20 cellular contexts compared by ENCODE assay signal in genomic region chr18:39602112-39602511, GRCh38.
DNase-seq lines count a peak whose midpoint lies in the region; ATAC-seq and TF ChIP-seq lines count a peak whose summit lies in the region.
"Had no signal": no experiment of that assay in that cellular context is flagged by ENCODE, and none has a peak within 500 bp of the region (broad histone marks: within the 10 kb centered on the region; RNA-seq: fewer than 3 reads in every experiment).

No MANE protein-coding gene starts in this region.

- H3K9me3 ChIP-seq in H9 (ENCODE audit: control insufficient read depth, low read depth, low read length) = no peaks in the 10 kb centered on the region
- no peaks in the 10 kb centered on the region for H3K9me3 ChIP-seq in CD4-positive, alpha-beta T cell (ENCODE audit: control insufficient read depth, low read length)
- H3K9me3 ChIP-seq: A549 had no signal

- no peaks in the 10 kb centered on the region for H3K23me2 ChIP-seq in H9 (ENCODE audit: insufficient read length, low read depth, low read length, poor library complexity, severe bottlenecking)

- CTCF ChIA-PET in CD4-positive, alpha-beta T cell (lab: Charles Lee) = no interaction called here

- no peak overlapping the region for H2BK20ac ChIP-seq in H9 (ENCODE audit: low read depth, low read length, poor library complexity, severe bottlenecking)

- no peak overlapping the region for H3K4me3 Mint-ChIP-seq in H9
- no peak overlapping the region for H3K4me3 Mint-ChIP-seq in CD4-positive, alpha-beta T cell
- H3K4me3 Mint-ChIP-seq: CD4-positive, alpha-beta memory T cell had no signal

- no peaks in the 10 kb centered on the region for H3K79me1 ChIP-seq in H9 (ENCODE audit: insufficient read depth, low read depth, low read length, poor library complexity, severe bottlenecking)

- H3K56ac ChIP-seq in H9 (ENCODE audit: insufficient read length, low read depth, low read length) = no peak overlapping the region

- H3K4ac ChIP-seq in H9 (ENCODE audit: low read depth, low read length) = no peak overlapping the region

- no peak overlapping the region for H2BK5ac ChIP-seq in H9 (ENCODE audit: insufficient read length, low read length)

- no peaks in the 10 kb centered on the region for H3K27me3 ChIP-seq in H9 (ENCODE audit: insufficient read depth, low read length)
- H3K27me3 ChIP-seq in CD4-positive, alpha-beta T cell (ENCODE audit: control insufficient read depth, insufficient read depth, low read length) = no peaks in the 10 kb centered on the region

- H3K9me3 Mint-ChIP-seq in H9 = no peaks in the 10 kb centered on the region
- H3K9me3 Mint-ChIP-seq in CD4-positive, alpha-beta T cell = peaks cover 2% of the 10 kb centered on the region

- WGBS in H9 (ENCODE audit: extremely low coverage, insufficient read length, low lambda C conversion rate) = no CpG with 5 or more reads among the region's 3 CpGs

- ATAC-seq in CD4-positive, alpha-beta T cell (ENCODE audit: poor library complexity) = no peak
- no peak for ATAC-seq in GM19023 (IDR thresholded peaks at IDR 0.05; ENCODE audit: unreplicated experiment)
- ATAC-seq: A549, PC-3 had no signal

- no peak overlapping the region for H3K9ac ChIP-seq in H9 (ENCODE audit: extremely low read depth, insufficient read length, low read length)

- H4K91ac ChIP-seq in H9 (ENCODE audit: insufficient read length, low read depth, low read length) = no peak overlapping the region

- no peak for TF ChIP-seq CTCF in H9 (conservative IDR thresholded peaks at IDR 0.05)
- no peak for TF ChIP-seq CTCF in CD4-positive, alpha-beta T cell (IDR thresholded peaks at IDR 0.05)

- H2BK120ac ChIP-seq in H9 (ENCODE audit: low read depth, low read length, poor library complexity, severe bottlenecking) = no peak overlapping the region

- no peak overlapping the region for H3K14ac ChIP-seq in H9 (ENCODE audit: insufficient read depth, low read length)

- H2AFZ ChIP-seq in H9 (ENCODE audit: low read length) = no peak overlapping the region

- DNase-seq in D341Med (ENCODE audit: low spot score) (peak; percentile 63), H9 (no peak), NCI-H82 treated with DMSO at 0.1 percent for 48 hours (lab: John Stamatoyannopoulos, UW; ENCODE audit: unreplicated experiment) (peak; percentile 80), left kidney (ENCODE audit: low read depth, low spot score) (peak; percentile 11), activated T-cell treated with anti-CD3 and anti-CD28 coated beads for 4 hours (no peak)
- no peak for DNase-seq in CD4-positive, alpha-beta T cell
- DNase-seq: CD4-positive, alpha-beta memory T cell; DMS53; H7; Kasumi-1; MM.1S; NCI-H1092; NCI-H1436 treated with DMSO at 0.1 percent for 48 hours; NCI-H2081; NCI-H69; PC-3; RPMI8226; SHP77 treated with DMSO at 0.1 percent for 48 hours had no signal

- H3K27ac ChIP-seq in H9 (ENCODE audit: insufficient read length, low read depth, low read length) = no peak overlapping the region
- no peak overlapping the region for H3K27ac ChIP-seq in CD4-positive, alpha-beta T cell (ENCODE audit: low read depth, low read length)
- H3K27ac ChIP-seq: A549 had no signal

- peaks cover 13% of the 10 kb centered on the region; the same call in 1 of the 2 replicates for H3K4me1 ChIP-seq in H9 (ENCODE audit: insufficient read depth, low read length)
- H3K4me1 ChIP-seq: A549 had no signal

- H3K27me3 Mint-ChIP-seq in H9 (ENCODE audit: low read depth) = no peaks in the 10 kb centered on the region
- no peaks in the 10 kb centered on the region for H3K27me3 Mint-ChIP-seq in CD4-positive, alpha-beta T cell
- H3K27me3 Mint-ChIP-seq: CD4-positive, alpha-beta memory T cell had no signal

- intact Hi-C loops in CD4-positive, alpha-beta T cell (cut with DNase I, micrococcal nuclease) = no loop called here

- no peak overlapping the region for H3K4me2 ChIP-seq in H9 (ENCODE audit: insufficient read depth, insufficient read length, low read length)
- H3K4me2 ChIP-seq: A549 had no signal

- no peak overlapping the region for H2BK15ac ChIP-seq in H9 (ENCODE audit: low read depth, low read length)

- H3K18ac ChIP-seq in H9 (ENCODE audit: insufficient read length, low read depth, low read length) = peak overlapping the region; percentile 25

- no peak overlapping the region for H3K27ac Mint-ChIP-seq in H9
- H3K27ac Mint-ChIP-seq in CD4-positive, alpha-beta T cell = no peak overlapping the region

- H3T11ph ChIP-seq in H9 (ENCODE audit: low read length) = no peak overlapping the region

- no peak overlapping the region for H4K8ac ChIP-seq in H9 (replicated peaks; ENCODE audit: insufficient read length, low read depth, low read length)

- peaks cover 38 to 48% of the 10 kb centered on the region in 2 experiments for H3K4me1 Mint-ChIP-seq in H9
- H3K4me1 Mint-ChIP-seq in CD4-positive, alpha-beta T cell (ENCODE audit: low read depth) = no peaks in the 10 kb centered on the region
- H3K4me1 Mint-ChIP-seq: CD4-positive, alpha-beta memory T cell had no signal

- H4K20me1 ChIP-seq in H9 (ENCODE audit: control insufficient read depth, insufficient read depth, insufficient read length) = no peaks in the 10 kb centered on the region

- no peak overlapping the region for H2BK12ac ChIP-seq in H9 (ENCODE audit: insufficient read length, low read depth, low read length)

- no peaks in the 10 kb centered on the region for H3K79me2 ChIP-seq in H9 (ENCODE audit: insufficient read depth, low read length)

- no peak overlapping the region for H4K5ac ChIP-seq in H9 (ENCODE audit: insufficient read length, low read depth, low read length)

- no peak overlapping the region for H2AK5ac ChIP-seq in H9 (ENCODE audit: insufficient read length, low read length)

- H3K23ac ChIP-seq in H9 (ENCODE audit: insufficient read length, low read depth, low read length) = no peak overlapping the region

- POLR2A ChIA-PET in CD4-positive, alpha-beta T cell (lab: Charles Lee) = no interaction called here

- H3K36me3 Mint-ChIP-seq in H9 (ENCODE audit: insufficient read depth in 1 of 3, low read depth in 3 of 3) = peaks cover 0 to 2% (median 0%) of the 10 kb centered on the region in 3 experiments; a peak in 1 of 7 replicates
- no peaks in the 10 kb centered on the region for H3K36me3 Mint-ChIP-seq in CD4-positive, alpha-beta T cell (ENCODE audit: low read depth)
- H3K36me3 Mint-ChIP-seq: CD4-positive, alpha-beta memory T cell had no signal

Comparison
In these comparisons a context has a peak if more than half of its experiments do, and no peak if none do; other contexts are left out.
1. DNase-seq: peak in D341Med (single experiment), NCI-H82 treated with DMSO at 0.1 percent for 48 hours (single experiment) and left kidney (single experiment); none in H9 (single experiment), activated T-cell treated with anti-CD3 and anti-CD28 coated beads for 4 hours (single experiment) and CD4-positive, alpha-beta T cell (0 of 10).